8 cellular contexts compared by ENCODE assay signal in the genomic region with DNA sequence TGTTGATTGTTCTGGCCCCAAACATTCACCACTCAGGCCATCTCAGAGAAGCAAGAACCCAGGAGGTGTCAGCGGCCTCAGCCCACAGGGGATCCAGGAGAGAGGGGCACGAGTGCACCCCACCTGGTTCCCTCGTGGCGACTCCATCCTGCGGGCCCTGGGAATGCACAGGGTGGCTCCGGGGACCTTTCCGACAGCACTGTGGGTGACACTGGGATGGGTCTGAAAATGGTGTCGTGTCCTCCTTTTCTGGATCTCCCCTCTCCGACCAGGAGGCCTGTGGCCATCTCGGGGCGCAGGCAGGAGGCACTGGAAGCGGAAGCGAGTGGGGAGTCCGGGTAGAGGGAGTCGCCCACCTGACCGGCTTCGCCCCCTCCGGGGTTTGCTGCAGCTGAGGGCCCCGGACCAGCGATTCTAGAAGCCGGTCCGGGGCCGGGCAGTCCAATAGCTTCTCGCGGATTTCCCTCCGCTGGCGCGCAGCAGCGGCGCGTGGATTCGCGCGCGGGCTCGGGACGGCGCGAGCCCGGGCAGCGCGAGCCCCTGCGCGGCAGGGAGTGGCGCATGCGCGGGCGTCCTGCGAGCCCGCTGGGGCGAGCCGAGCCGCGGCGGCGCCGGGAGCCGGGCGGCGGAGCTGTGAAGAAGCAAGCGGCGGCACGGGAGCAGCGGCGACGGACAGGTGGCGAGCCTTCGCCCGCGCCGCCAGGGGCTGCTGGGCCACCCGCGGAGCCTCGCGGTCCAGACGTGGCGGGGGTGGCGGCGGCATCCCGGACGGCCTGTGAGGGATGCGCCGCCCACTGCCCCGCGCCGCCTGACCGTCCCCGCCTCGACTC. TPM values are rescaled to one million over a fixed set of nuclear protein-coding genes. Genes with fewer than 3 reads are reported as not detected.
A peak's percentile ranks its signal among the peaks of the same experiment; 100 is the strongest.
DNase-seq lines count a peak whose midpoint lies in the region; ATAC-seq and TF ChIP-seq lines count a peak whose summit lies in the region.

Gene DOCK3 (plus strand): TSS at position 579 of the 830 bp plus-strand sequence. CDS start 337 bp downstream, outside the sequence.

- TF ChIP-seq POLR2A in esophagus squamous epithelium (IDR thresholded peaks at IDR 0.05) = no peak

- peak within 1 kb of the TSS; percentile 32 to 73 (median 50) for H3K4me3 ChIP-seq in esophagus squamous epithelium

- no peaks in the 10 kb centered on the region for H3K36me3 ChIP-seq in esophagus squamous epithelium

- POLR2A ChIA-PET in naive thymus-derived CD8-positive, alpha-beta T cell (lab: Charles Lee) = interaction anchor here (1.0 kb wide), 1 partner anchor 106 kb away, joined by 3 read pairs; the partner anchor contains the start of gene HEMK1

- H3K27ac Mint-ChIP-seq in activated T-cell treated with anti-CD3 and anti-CD28 coated beads, Interleukin-2, amount 50 U/mL, for 72 hours = peak within 1 kb of the TSS; percentile 72
- peak within 1 kb of the TSS in 7 of 10 donors; percentile 3 to 78 (median 26) for H3K27ac Mint-ChIP-seq in naive thymus-derived CD8-positive, alpha-beta T cell
- H3K27ac Mint-ChIP-seq in stimulated activated naive CD8-positive, alpha-beta T cell treated with anti-CD3 and anti-CD28 coated beads, Interleukin-15, amount 100 ng/mL, for 72 hours = peak within 1 kb of the TSS; percentile 27 to 86

- no peaks in the 10 kb centered on the region for H3K9me3 ChIP-seq in esophagus squamous epithelium

- WGBS in esophagus squamous epithelium, 2 donors = 0 to 5% methylated on average over 4 of the region's 89 CpGs

- TF ChIP-seq CTCF in esophagus squamous epithelium (IDR thresholded peaks at IDR 0.05) = no peak

- peaks cover 4 to 14% (median 9%) of the 10 kb centered on the region in 3 donors for H3K4me1 ChIP-seq in esophagus squamous epithelium

- peaks cover 6 to 80% (median 8%) of the 10 kb centered on the region in 4 donors for H3K27me3 ChIP-seq in esophagus squamous epithelium

- H3K4me1 Mint-ChIP-seq in activated T-cell treated with anti-CD3 and anti-CD28 coated beads, Interleukin-2, amount 50 U/mL, for 72 hours (ENCODE audit: low read depth) = peaks cover 18% of the 10 kb centered on the region
- peaks cover 3 to 10% (median 8%) of the 10 kb centered on the region in 4 donors for H3K4me1 Mint-ChIP-seq in naive thymus-derived CD8-positive, alpha-beta T cell
- peaks cover 8% of the 10 kb centered on the region for H3K4me1 Mint-ChIP-seq in stimulated activated naive CD8-positive, alpha-beta T cell treated with anti-CD3 and anti-CD28 coated beads, Interleukin-15, amount 100 ng/mL, for 72 hours

- peak; percentile 89 for DNase-seq in AG08395 (ENCODE audit: low spot score)
- DNase-seq in GM19240 (ENCODE audit: insufficient read length, low spot score) = peak; percentile 35
- peak; percentile 36 for DNase-seq in NCI-H460 (ENCODE audit: extremely low read depth, low read depth)
- DNase-seq in activated T-cell treated with anti-CD3 and anti-CD28 coated beads, Interleukin-2, amount 50 U/mL, for 72 hours = peak; percentile 70 to 77
- DNase-seq in esophagus squamous epithelium (lab: John Stamatoyannopoulos, UW) = no peak
- peak; percentile 43 to 74 (median 64) for DNase-seq in naive thymus-derived CD8-positive, alpha-beta T cell
- peak; percentile 56 to 69 for DNase-seq in stimulated activated naive CD8-positive, alpha-beta T cell treated with anti-CD3 and anti-CD28 coated beads, Interleukin-15, amount 100 ng/mL, for 72 hours

- no peaks in the 10 kb centered on the region for H3K9me3 Mint-ChIP-seq in activated T-cell treated with anti-CD3 and anti-CD28 coated beads, Interleukin-2, amount 50 U/mL, for 72 hours
- H3K9me3 Mint-ChIP-seq in naive thymus-derived CD8-positive, alpha-beta T cell = no peaks in the 10 kb centered on the region
- H3K9me3 Mint-ChIP-seq in stimulated activated naive CD8-positive, alpha-beta T cell treated with anti-CD3 and anti-CD28 coated beads, Interleukin-15, amount 100 ng/mL, for 72 hours = no peaks in the 10 kb centered on the region

- peak; percentile 86 to 88 for ATAC-seq in activated T-cell treated with anti-CD3 and anti-CD28 coated beads, Interleukin-2, amount 50 U/mL, for 72 hours (replicated peaks in 1 of 2)
- peak; percentile 89 to 95 for ATAC-seq in naive thymus-derived CD8-positive, alpha-beta T cell
- peak; percentile 89 for ATAC-seq in stimulated activated naive CD8-positive, alpha-beta T cell treated with anti-CD3 and anti-CD28 coated beads, Interleukin-15, amount 100 ng/mL, for 72 hours
- no peak for ATAC-seq in HG02970 (IDR thresholded peaks at IDR 0.05; ENCODE audit: low FRiP score, unreplicated experiment)

- peak within 1 kb of the TSS; percentile 81 to 88 for H3K4me3 Mint-ChIP-seq in activated T-cell treated with anti-CD3 and anti-CD28 coated beads, Interleukin-2, amount 50 U/mL, for 72 hours
- peak within 1 kb of the TSS; percentile 64 to 89 (median 80) for H3K4me3 Mint-ChIP-seq in naive thymus-derived CD8-positive, alpha-beta T cell
- peak within 1 kb of the TSS; percentile 67 to 79 for H3K4me3 Mint-ChIP-seq in stimulated activated naive CD8-positive, alpha-beta T cell treated with anti-CD3 and anti-CD28 coated beads, Interleukin-15, amount 100 ng/mL, for 72 hours

- intact Hi-C loops in esophagus squamous epithelium (cut with DNase I) = no loop called here

- peaks cover 52% of the 10 kb centered on the region for H3K27me3 Mint-ChIP-seq in activated T-cell treated with anti-CD3 and anti-CD28 coated beads, Interleukin-2, amount 50 U/mL, for 72 hours (ENCODE audit: low read depth)
- peaks cover 3 to 35% (median 9%) of the 10 kb centered on the region in 5 donors for H3K27me3 Mint-ChIP-seq in naive thymus-derived CD8-positive, alpha-beta T cell
- H3K27me3 Mint-ChIP-seq in stimulated activated naive CD8-positive, alpha-beta T cell treated with anti-CD3 and anti-CD28 coated beads, Interleukin-15, amount 100 ng/mL, for 72 hours = peaks cover 40% of the 10 kb centered on the region

- peaks cover 0 to 3% of the 10 kb centered on the region in 2 donors for H3K36me3 Mint-ChIP-seq in activated T-cell treated with anti-CD3 and anti-CD28 coated beads, Interleukin-2, amount 50 U/mL, for 72 hours (ENCODE audit: insufficient read depth in 2 of 2)
- no peaks in the 10 kb centered on the region for H3K36me3 Mint-ChIP-seq in naive thymus-derived CD8-positive, alpha-beta T cell

- peak within 1 kb of the TSS in 2 of 4 donors; percentile 30 to 63 for H3K27ac ChIP-seq in esophagus squamous epithelium

RNA-seq across cellular contexts. Expression of gene DOCK3, which starts in this region (rescaled TPM):
- total RNA-seq in NCI-H460 (2014; rRNA removed; shearing (Covaris generic)) = 1.9 and 2.2 TPM in 2 replicates
- polyA plus RNA-seq in NCI-H460 (2014; cell fraction: nucleus; rRNA removed) = 2.4 and 3.4 TPM in 2 replicates
- 1 to 10 TPM; 7.2 to 9.7 TPM for total RNA-seq in activated T-cell treated with anti-CD3 and anti-CD28 coated beads, Interleukin-2, amount 50 U/mL, for 72 hours
- 1 to 10 TPM in 3 of 4 donors, under 1 TPM in 1; 0.92 to 1.7 (median 1.4) TPM for total RNA-seq in esophagus squamous epithelium
- 1 to 10 TPM; 1.5 to 1.9 TPM for total RNA-seq in naive thymus-derived CD8-positive, alpha-beta T cell
- polyA plus RNA-seq in naive thymus-derived CD8-positive, alpha-beta T cell = under 1 TPM; 0.14 to 0.63 (median 0.22) TPM
